In genomic region chr17:30697619-30698460, GRCh38 we compare ENCODE assay signal across 1 cellular context.
TF ChIP-seq lines count a peak whose summit lies in the region.
"Not testable (repeated sequence)": the region's sequence is repeated elsewhere in the genome, so short reads cannot be mapped to it uniquely, and the experiment has no call there.

No MANE protein-coding gene starts in this region.

TF ChIP-seq in HepG2, 621 proteins besides CTCF, POLR2A, EP300 and RAD21 (continued from another document):
- TF ChIP-seq ZNF441 (CRISPR knock-in tag; IDR thresholded peaks at IDR 0.05; ENCODE audit: borderline replicate concordance) (peak; percentile 81; the same call in 1 of the 2 replicates), STAG1 (CRISPR knock-in tag; IDR thresholded peaks at IDR 0.05) (peak; percentile 61), ERF (CRISPR knock-in tag; IDR thresholded peaks at IDR 0.05) (0 out of 2 replicates have a peak, but pooled peaks have one; percentile 35), HNRNPK (IDR thresholded peaks at IDR 0.05; ENCODE audit: low read depth, low read length, poor library complexity, severe bottlenecking) (peak; percentile 77), RBM39 (IDR thresholded peaks at IDR 0.05; ENCODE audit: low read depth, low read length, poor library complexity, severe bottlenecking) (peak; percentile 50), ZMYM2 (CRISPR knock-in tag; IDR thresholded peaks at IDR 0.05) (peak; percentile 88), TFDP2 (CRISPR knock-in tag; IDR thresholded peaks at IDR 0.05) (0 out of 2 replicates have a peak, but pooled peaks have one; percentile 20), MAZ (IDR thresholded peaks at IDR 0.05; ENCODE audit: borderline replicate concordance, low read depth, low read length) (0 out of 2 replicates have a peak, but pooled peaks have one; percentile 31), HNRNPLL (IDR thresholded peaks at IDR 0.05; ENCODE audit: low read depth, low read length, poor library complexity, severe bottlenecking) (peak; percentile 42), MIXL1 (CRISPR knock-in tag; IDR thresholded peaks at IDR 0.05) (0 out of 2 replicates have a peak, but pooled peaks have one; percentile 33), ZMYM4 (CRISPR knock-in tag; IDR thresholded peaks at IDR 0.05) (peak; percentile 49; the same call in 1 of the 2 replicates), IRF2 (CRISPR knock-in tag; IDR thresholded peaks at IDR 0.05) (0 out of 2 replicates have a peak, but pooled peaks have one; percentile 38), ZMYM3 (CRISPR knock-in tag; IDR thresholded peaks at IDR 0.05) (peak; percentile 89), ZSCAN29 (CRISPR knock-in tag; conservative IDR thresholded peaks at IDR 0.05) (0 out of 2 replicates have a peak, but pooled peaks have one; percentile 20), ZNF687 (CRISPR knock-in tag; IDR thresholded peaks at IDR 0.05) (peak; percentile 48), SP5 (CRISPR knock-in tag; IDR thresholded peaks at IDR 0.05; ENCODE audit: borderline replicate concordance, low read depth) (0 out of 2 replicates have a peak, but pooled peaks have one; percentile 30)
- TF ChIP-seq, protein P1, sequence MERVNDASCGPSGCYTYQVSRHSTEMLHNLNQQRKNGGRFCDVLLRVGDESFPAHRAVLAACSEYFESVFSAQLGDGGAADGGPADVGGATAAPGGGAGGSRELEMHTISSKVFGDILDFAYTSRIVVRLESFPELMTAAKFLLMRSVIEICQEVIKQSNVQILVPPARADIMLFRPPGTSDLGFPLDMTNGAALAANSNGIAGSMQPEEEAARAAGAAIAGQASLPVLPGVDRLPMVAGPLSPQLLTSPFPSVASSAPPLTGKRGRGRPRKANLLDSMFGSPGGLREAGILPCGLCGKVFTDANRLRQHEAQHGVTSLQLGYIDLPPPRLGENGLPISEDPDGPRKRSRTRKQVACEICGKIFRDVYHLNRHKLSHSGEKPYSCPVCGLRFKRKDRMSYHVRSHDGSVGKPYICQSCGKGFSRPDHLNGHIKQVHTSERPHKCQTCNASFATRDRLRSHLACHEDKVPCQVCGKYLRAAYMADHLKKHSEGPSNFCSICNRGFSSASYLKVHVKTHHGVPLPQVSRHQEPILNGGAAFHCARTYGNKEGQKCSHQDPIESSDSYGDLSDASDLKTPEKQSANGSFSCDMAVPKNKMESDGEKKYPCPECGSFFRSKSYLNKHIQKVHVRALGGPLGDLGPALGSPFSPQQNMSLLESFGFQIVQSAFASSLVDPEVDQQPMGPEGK (CRISPR knock-in tag; IDR thresholded peaks at IDR 0.05): peak; percentile 55
- TF ChIP-seq, protein P2, sequence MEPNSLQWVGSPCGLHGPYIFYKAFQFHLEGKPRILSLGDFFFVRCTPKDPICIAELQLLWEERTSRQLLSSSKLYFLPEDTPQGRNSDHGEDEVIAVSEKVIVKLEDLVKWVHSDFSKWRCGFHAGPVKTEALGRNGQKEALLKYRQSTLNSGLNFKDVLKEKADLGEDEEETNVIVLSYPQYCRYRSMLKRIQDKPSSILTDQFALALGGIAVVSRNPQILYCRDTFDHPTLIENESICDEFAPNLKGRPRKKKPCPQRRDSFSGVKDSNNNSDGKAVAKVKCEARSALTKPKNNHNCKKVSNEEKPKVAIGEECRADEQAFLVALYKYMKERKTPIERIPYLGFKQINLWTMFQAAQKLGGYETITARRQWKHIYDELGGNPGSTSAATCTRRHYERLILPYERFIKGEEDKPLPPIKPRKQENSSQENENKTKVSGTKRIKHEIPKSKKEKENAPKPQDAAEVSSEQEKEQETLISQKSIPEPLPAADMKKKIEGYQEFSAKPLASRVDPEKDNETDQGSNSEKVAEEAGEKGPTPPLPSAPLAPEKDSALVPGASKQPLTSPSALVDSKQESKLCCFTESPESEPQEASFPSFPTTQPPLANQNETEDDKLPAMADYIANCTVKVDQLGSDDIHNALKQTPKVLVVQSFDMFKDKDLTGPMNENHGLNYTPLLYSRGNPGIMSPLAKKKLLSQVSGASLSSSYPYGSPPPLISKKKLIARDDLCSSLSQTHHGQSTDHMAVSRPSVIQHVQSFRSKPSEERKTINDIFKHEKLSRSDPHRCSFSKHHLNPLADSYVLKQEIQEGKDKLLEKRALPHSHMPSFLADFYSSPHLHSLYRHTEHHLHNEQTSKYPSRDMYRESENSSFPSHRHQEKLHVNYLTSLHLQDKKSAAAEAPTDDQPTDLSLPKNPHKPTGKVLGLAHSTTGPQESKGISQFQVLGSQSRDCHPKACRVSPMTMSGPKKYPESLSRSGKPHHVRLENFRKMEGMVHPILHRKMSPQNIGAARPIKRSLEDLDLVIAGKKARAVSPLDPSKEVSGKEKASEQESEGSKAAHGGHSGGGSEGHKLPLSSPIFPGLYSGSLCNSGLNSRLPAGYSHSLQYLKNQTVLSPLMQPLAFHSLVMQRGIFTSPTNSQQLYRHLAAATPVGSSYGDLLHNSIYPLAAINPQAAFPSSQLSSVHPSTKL (CRISPR knock-in tag; IDR thresholded peaks at IDR 0.05): peak; percentile 24; the same call in 1 of the 2 replicates
- TF ChIP-seq MAZ (CRISPR knock-in tag; IDR thresholded peaks at IDR 0.05; ENCODE audit: low read depth): not testable (repeated sequence)
